ENCODE assay signal across 15 cellular contexts in the genomic region with DNA sequence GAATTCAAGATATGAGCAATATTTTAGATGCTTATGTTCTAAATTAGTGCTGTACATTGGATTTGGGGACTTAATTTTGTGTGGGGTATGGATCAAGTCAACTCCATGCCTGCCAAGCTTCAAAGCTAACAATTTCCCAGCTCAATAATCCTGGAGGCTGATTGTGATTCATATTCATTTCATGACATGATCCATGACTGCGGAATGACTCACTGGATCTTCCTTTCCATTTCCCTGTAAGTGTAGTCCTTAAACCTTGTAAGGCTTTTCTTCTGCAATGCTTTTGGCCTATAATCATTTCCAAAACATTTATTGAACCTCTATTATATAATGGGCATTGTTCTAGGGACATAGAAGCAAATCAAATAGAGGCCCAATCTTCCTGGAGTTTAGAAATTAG. TPM values are rescaled to one million over a fixed set of nuclear protein-coding genes. Genes with fewer than 3 reads are reported as not detected.
DNase-seq lines count a peak whose midpoint lies in the region; ATAC-seq and TF ChIP-seq lines count a peak whose summit lies in the region.
"Had no signal": no experiment of that assay in that cellular context is flagged by ENCODE, and none has a peak within 500 bp of the region (broad histone marks: within the 10 kb centered on the region; RNA-seq: fewer than 3 reads in every experiment).

No MANE protein-coding gene starts in this region.

- POLR2A ChIA-PET in Panc1 (lab: Charles Lee): no interaction called here

- intact Hi-C loops in Panc1 (cut with micrococcal nuclease; ENCODE audit: unreplicated experiment): no loop called here

- no peak overlapping the region for H3K4me3 ChIP-seq in Panc1 (ENCODE audit: low read depth in 2 of 2, low read length in 2 of 2)

- no peaks in the 10 kb centered on the region for H3K9me3 ChIP-seq in Panc1 (ENCODE audit: control insufficient read depth, insufficient read depth, low read depth, low read length)
- H3K9me3 ChIP-seq: Caco-2 had no signal

- H3K4me1 ChIP-seq in Panc1 (ENCODE audit: control insufficient read depth, insufficient read depth, low read length): no peaks in the 10 kb centered on the region

- TF ChIP-seq CTCF in Panc1 (IDR thresholded peaks at IDR 0.05) (no peak), omental fat pad (IDR thresholded peaks at IDR 0.05) (no peak)

- CTCF ChIA-PET in Panc1 (lab: Charles Lee): no interaction called here

- DNase-seq in Caki2 (ENCODE audit: low read depth) (peak; percentile 30), Panc1 (ENCODE audit: low read depth, low spot score) (peak; percentile 81), epithelial cell of prostate (ENCODE audit: low read depth, low spot score) (peak; percentile 55), omental fat pad (ENCODE audit: low spot score) (no peak), SIG-M5 treated with dmso at 0.1 percent for 504 hours (lab: John Stamatoyannopoulos, UW; ENCODE audit: unreplicated experiment) (no peak)
- DNase-seq: activated CD4-positive, alpha-beta T cell treated with anti-CD3 and anti-CD28 coated beads for 1 hour; activated effector memory CD4-positive, alpha-beta T cell treated with anti-CD3 and anti-CD28 coated beads, Interleukin-2, amount 50 U/mL, for 16 hours; Caco-2; natural killer cell; NCI-H1048; NCI-H526; SIG-M5 had no signal

- no TSS peak for BruUV-seq in Panc1 (replicated peaks; lab: Mats Ljungman, UMichigan)

- H3K27me3 ChIP-seq in Panc1 (ENCODE audit: control insufficient read depth, insufficient read depth, low read length): no peaks in the 10 kb centered on the region

- no peaks in the 10 kb centered on the region for H3K36me3 ChIP-seq in Panc1 (ENCODE audit: control insufficient read depth, insufficient read depth, low read length)

- in situ Hi-C loops in Caki2 (cut with HindIII; ENCODE audit: low pct_unique_long_range_greater_than_20kb, low sequenced_read_pairs) (no loop called here), Panc1 (cut with HindIII; ENCODE audit: low pct_unique_long_range_greater_than_20kb, low sequenced_read_pairs) (no loop called here)

- ATAC-seq in Panc1 (peak; percentile 65), omental fat pad (ENCODE audit: low FRiP score) (peak; percentile 72), GM18502 (IDR thresholded peaks at IDR 0.05; ENCODE audit: poor library complexity, unreplicated experiment) (no peak), GM21360 (IDR thresholded peaks at IDR 0.05; ENCODE audit: unreplicated experiment) (no peak), HG03095 (IDR thresholded peaks at IDR 0.05; ENCODE audit: unreplicated experiment) (no peak)
- ATAC-seq: natural killer cell had no signal

- no peak overlapping the region for H3K27ac ChIP-seq in Panc1 (ENCODE audit: low read length)
- H3K27ac ChIP-seq in epithelial cell of prostate: peak overlapping the region; percentile 50

RNA-seq across cellular contexts. Expression of gene CCN2, which starts 44.8 kb away (rescaled TPM):
- 157 and 173 TPM in 2 replicates for total RNA-seq in Caki2 (2014; rRNA removed; shearing (Covaris generic); ENCODE audit: low replicate concordance)
- 155 TPM for total RNA-seq in Panc1 (2021; ENCODE audit: unreplicated experiment)
- polyA plus RNA-seq in Panc1 (2012; ENCODE audit: insufficient read length): 226 TPM
- 100 to 1,000 TPM in 3 of 4 donors, 10 to 100 TPM in 1; 60.6 to 129 (median 107) TPM for total RNA-seq in omental fat pad
- total RNA-seq: natural killer cell had no signal

Comparison
In these comparisons a context has a peak if more than half of its experiments do, and no peak if none do; other contexts are left out.
1. DNase-seq: peak in Caki2 (single experiment), Panc1 (single experiment) and epithelial cell of prostate (single experiment); none in omental fat pad (single experiment) and SIG-M5 treated with dmso at 0.1 percent for 504 hours (single experiment).
2. ATAC-seq: peak in Panc1 (single experiment) and omental fat pad (single experiment); none in GM18502 (single experiment), GM21360 (single experiment) and HG03095 (single experiment).